Comparison of ENCODE assay signal across 11 cellular contexts in genomic region chr15:85473455-85473854, GRCh38.
DNase-seq lines count a peak whose midpoint lies in the region; ATAC-seq and TF ChIP-seq lines count a peak whose summit lies in the region.
"Had no signal": no experiment of that assay in that cellular context is flagged by ENCODE, and none has a peak within 500 bp of the region (broad histone marks: within the 10 kb centered on the region; RNA-seq: fewer than 3 reads in every experiment).

No MANE protein-coding gene starts in this region.

- no peak overlapping the region for H3K27ac ChIP-seq in PC-3 (ENCODE audit: low read length)

- H3K4me3 ChIP-seq in AG04449 (ENCODE audit: low read depth, low read length), result no peak overlapping the region
- H3K4me3 ChIP-seq in PC-3 (ENCODE audit: low read length), result no peak overlapping the region
- no peak overlapping the region for H3K4me3 ChIP-seq in fibroblast of villous mesenchyme (ENCODE audit: low read depth, low read length)

- peaks cover 29% of the 10 kb centered on the region for H3K4me1 ChIP-seq in PC-3 (ENCODE audit: insufficient read depth, low read length)

- H3F3A ChIP-seq in PC-3 (ENCODE audit: low read length, unreplicated experiment), result no peaks in the 10 kb centered on the region

- POLR2A ChIA-PET in AG04449 (lab: Yijun Ruan, JAX) (no interaction called here), PC-3 (lab: Charles Lee; ENCODE audit: unreplicated experiment) (no interaction called here)

- H3K9me3 ChIP-seq in PC-3 (ENCODE audit: low read length), result no peaks in the 10 kb centered on the region

- peaks cover 90% of the 10 kb centered on the region for H3K79me2 ChIP-seq in PC-3 (ENCODE audit: low read length)

- peaks cover 9% of the 10 kb centered on the region; the same call in 1 of the 2 replicates for H4K20me1 ChIP-seq in PC-3 (ENCODE audit: low read length)

- CTCF ChIA-PET in AG04449 (lab: Yijun Ruan, JAX) (interaction anchor here (0.6 to 1.1 kb wide), 3 partner anchors 12 to 184 kb away, joined by 3 to 4 read pairs (median 3); no protein-coding TSS in a partner anchor), PC-3 (lab: Charles Lee) (no interaction called here)

- no peak overlapping the region for H2AFZ ChIP-seq in PC-3 (ENCODE audit: low read length)

- DNase-seq in AG04449 (ENCODE audit: low read depth, low spot score) (peak; percentile 45), PC-3 (no peak), fibroblast of villous mesenchyme (ENCODE audit: low read depth) (peak; percentile 43), pons (ENCODE audit: low spot score) (no peak), activated gamma-delta T cell treated with Interleukin-2 at 50 U/mL for 16 hours (no peak), COLO829 (ENCODE audit: low spot score) (no peak), NCI-H774 (lab: John Stamatoyannopoulos, UW) (no peak)
- DNase-seq: DND-41, erythroblast had no signal

- intact Hi-C loops in PC-3 (cut with micrococcal nuclease), result no loop called here

- no peaks in the 10 kb centered on the region for H3K9me2 ChIP-seq in PC-3 (replicated peaks; ENCODE audit: low read length)

- TSS peak; percentile 19 for BruUV-seq in PC-3 (replicated peaks; lab: Mats Ljungman, UMichigan)

- no peak overlapping the region for H3K4me2 ChIP-seq in PC-3 (ENCODE audit: low read length)

- ATAC-seq in GM18861 (IDR thresholded peaks at IDR 0.05; ENCODE audit: unreplicated experiment) (peak; percentile 27), PC-3 (peak; percentile 65)
- ATAC-seq: Panc1 had no signal

- TF ChIP-seq CTCF in AG04449 (IDR thresholded peaks at IDR 0.05; ENCODE audit: insufficient read depth, low read length, missing control alignments) (no peak), PC-3 (conservative IDR thresholded peaks at IDR 0.05; ENCODE audit: low read depth, low read length) (no peak), fibroblast of villous mesenchyme (IDR thresholded peaks at IDR 0.05; ENCODE audit: insufficient read depth, low read depth, low read length) (no peak)

- H3K27me3 ChIP-seq in PC-3 (ENCODE audit: low read length), result no peaks in the 10 kb centered on the region

- no peaks in the 10 kb centered on the region for H3K36me3 ChIP-seq in PC-3 (ENCODE audit: low read depth, low read length)

- no peak overlapping the region for H3K9ac ChIP-seq in PC-3 (ENCODE audit: low read length)

Comparison
In these comparisons a context has a peak if more than half of its experiments do, and no peak if none do; other contexts are left out.
1. DNase-seq: peak in AG04449 (single experiment) and fibroblast of villous mesenchyme (single experiment); none in PC-3 (single experiment), pons (single experiment), activated gamma-delta T cell treated with Interleukin-2 at 50 U/mL for 16 hours (single experiment), COLO829 (single experiment) and NCI-H774 (single experiment).